ENCODE assay signal across 1 cellular context in genomic region chr1:77888429-77889239, GRCh38.
TF ChIP-seq lines count a peak whose summit lies in the region.

TSS of gene NEXN (plus strand) at chr1:77888624. CDS start at chr1:77916107, 27,483 bp downstream.

TF ChIP-seq in GM23338, 12 proteins besides CTCF, POLR2A, EP300 and RAD21:
- TF ChIP-seq ZNF462 (CRISPR knock-in tag; IDR thresholded peaks at IDR 0.05) (no peak), POLR2AphosphoS5 (IDR thresholded peaks at IDR 0.05; ENCODE audit: low read depth) (0 out of 2 replicates have a peak, but pooled peaks have one; percentile 17)
TF ChIP-seq in GM23338: peak in this region for 1.
